In the genomic region with DNA sequence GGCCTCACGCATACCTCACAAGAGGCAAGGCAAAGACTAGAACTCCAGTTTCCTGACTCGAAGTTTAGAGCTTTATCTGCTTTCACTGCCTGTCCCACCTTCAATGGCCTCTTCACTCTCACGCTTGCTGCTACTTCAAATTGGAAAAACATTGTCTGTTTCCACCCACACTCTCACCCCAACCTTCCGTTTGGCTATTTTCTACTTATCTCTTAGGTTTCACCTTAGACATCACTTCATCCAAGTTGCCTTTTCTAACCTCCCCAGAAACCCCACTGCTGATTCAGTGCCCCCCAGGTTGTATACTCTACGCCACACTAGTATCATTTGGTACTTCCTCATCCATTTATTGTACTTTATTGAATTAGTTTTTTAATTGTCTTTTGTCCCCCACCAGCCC, we compare ENCODE assay signal across 1 cellular context.
TF ChIP-seq lines count a peak whose summit lies in the region.

No MANE protein-coding gene starts in this region.

TF ChIP-seq in HepG2, 621 proteins besides CTCF, POLR2A, EP300 and RAD21:
- TF ChIP-seq ZNF24 (IDR thresholded peaks at IDR 0.05): no peak
TF ChIP-seq in HepG2: peak in this region for 0.
